30 cellular contexts compared by ENCODE assay signal in genomic region chr11:6666302-6667183, GRCh38. TPM values are rescaled to one million over a fixed set of nuclear protein-coding genes. Genes with fewer than 3 reads are reported as not detected.
DNase-seq lines count a peak whose midpoint lies in the region; TF ChIP-seq lines count a peak whose summit lies in the region.
"Had no signal": no experiment of that assay in that cellular context is flagged by ENCODE, and none has a peak within 500 bp of the region (broad histone marks: within the 10 kb centered on the region; RNA-seq: fewer than 3 reads in every experiment).

No MANE protein-coding gene starts in this region.

- DNase-seq in activated naive CD4-positive, alpha-beta T cell treated with Interleukin-2 at 50 U/mL for 16 hours, result no peak
- DNase-seq in T-helper 2 cell treated with Interferon-gamma antibody and Interleukin-4, amounts not matched to agents 5 μg/mL and 100 μg/mL, for 36 hours (ENCODE audit: low spot score), result no peak
- no peak for DNase-seq in tibial artery
- no peak for DNase-seq in cardiac septum (ENCODE audit: low spot score)
- DNase-seq in NCI-H1436 treated with DMSO at 0.1 percent for 48 hours (lab: John Stamatoyannopoulos, UW), result no peak
- DNase-seq: activated CD4-positive, alpha-beta T cell treated with anti-CD3 and anti-CD28 coated beads for 1 hour; activated effector memory CD4-positive, alpha-beta T cell treated with Interleukin-2 at 50 U/mL for 16 hours; amniotic stem cell; brain microvascular endothelial cell; DND-41; esophagus squamous epithelium; foreskin keratinocyte; HCEC 1CT; head of caudate nucleus; left ventricle myocardium superior; MM.1S; NCI-H1417 treated with DMSO at 0.1 percent for 48 hours; NCI-H345; NCI-H69; PC-9; right lobe of liver; spleen; stimulated activated CD4-positive, alpha-beta T cell treated with anti-CD3 and anti-CD28 coated beads, Interleukin-2, amount 100 ng/mL, for 24 hours; stimulated activated CD8-positive, alpha-beta memory T cell treated with anti-CD3 and anti-CD28 coated beads, Interleukin-4, amount 100 ng/mL, for 48 hours had no signal

- H3K4me3 ChIP-seq in tibial artery, result no peak overlapping the region
- H3K4me3 ChIP-seq: esophagus squamous epithelium, PC-9, prostate gland, right lobe of liver, SK-N-MC, spleen had no signal

- no peaks in the 10 kb centered on the region for H3K9me3 Mint-ChIP-seq in activated naive CD4-positive, alpha-beta T cell treated with anti-CD3 and anti-CD28 coated beads, Interleukin-2, amount 50 U/mL, for 24 hours
- H3K9me3 Mint-ChIP-seq in T-helper 2 cell treated with Interferon-gamma antibody and Interleukin-4, amounts not matched to agents 5 μg/mL and 100 μg/mL, for 36 hours, result no peaks in the 10 kb centered on the region
- no peaks in the 10 kb centered on the region for H3K9me3 Mint-ChIP-seq in dendritic cell treated with granulocyte-macrophage colony-stimulating factor and Interleukin-4, amounts not matched to agents 40 ng/mL and 50 ng/mL, for 4 days
- H3K9me3 Mint-ChIP-seq: type B pancreatic cell had no signal

- H3K4me1 Mint-ChIP-seq in activated naive CD4-positive, alpha-beta T cell treated with anti-CD3 and anti-CD28 coated beads, Interleukin-2, amount 50 U/mL, for 24 hours, result peaks cover 65% of the 10 kb centered on the region
- peaks cover 39% of the 10 kb centered on the region for H3K4me1 Mint-ChIP-seq in T-helper 2 cell treated with Interferon-gamma antibody and Interleukin-4, amounts not matched to agents 5 μg/mL and 100 μg/mL, for 36 hours (ENCODE audit: low read depth)
- H3K4me1 Mint-ChIP-seq in dendritic cell treated with granulocyte-macrophage colony-stimulating factor and Interleukin-4, amounts not matched to agents 40 ng/mL and 50 ng/mL, for 4 days (ENCODE audit: low read depth), result peaks cover 5% of the 10 kb centered on the region

- intact Hi-C loops in dendritic cell treated with granulocyte-macrophage colony-stimulating factor and Interleukin-4, amounts not matched to agents 40 ng/mL and 50 ng/mL, for 4 days (cut with micrococcal nuclease), result no loop called here
- intact Hi-C loops in tibial artery (cut with DNase I; ENCODE audit: low total_unique reads) (no loop called here), cardiac septum (cut with DNase I) (no loop called here)

- H3K9me3 ChIP-seq in tibial artery, result no peaks in the 10 kb centered on the region
- H3K9me3 ChIP-seq: esophagus squamous epithelium, prostate gland, right lobe of liver, spleen had no signal

- no peak for TF ChIP-seq CTCF in tibial artery (IDR thresholded peaks at IDR 0.05)

- no peak overlapping the region for H3K27ac ChIP-seq in tibial artery
- H3K27ac ChIP-seq: brain microvascular endothelial cell, C4-2B, esophagus squamous epithelium, foreskin keratinocyte, PC-9, prostate gland, right lobe of liver, SK-N-MC had no signal

- H3K27ac Mint-ChIP-seq in activated naive CD4-positive, alpha-beta T cell treated with anti-CD3 and anti-CD28 coated beads, Interleukin-2, amount 50 U/mL, for 24 hours, result peak overlapping the region; percentile 37
- peak overlapping the region; percentile 14 for H3K27ac Mint-ChIP-seq in T-helper 2 cell treated with Interferon-gamma antibody and Interleukin-4, amounts not matched to agents 5 μg/mL and 100 μg/mL, for 36 hours
- H3K27ac Mint-ChIP-seq in dendritic cell treated with granulocyte-macrophage colony-stimulating factor and Interleukin-4, amounts not matched to agents 40 ng/mL and 50 ng/mL, for 4 days, result peak overlapping the region; percentile 61
- H3K27ac Mint-ChIP-seq: type B pancreatic cell had no signal

- no peaks in the 10 kb centered on the region for H3K27me3 ChIP-seq in tibial artery
- H3K27me3 ChIP-seq: brain microvascular endothelial cell, esophagus squamous epithelium, right lobe of liver, spleen had no signal

- no peaks in the 10 kb centered on the region for H3K36me3 ChIP-seq in tibial artery
- H3K36me3 ChIP-seq: brain microvascular endothelial cell, esophagus squamous epithelium, prostate gland, right lobe of liver, spleen had no signal

- H3K4me1 ChIP-seq in tibial artery, result peaks cover 0 to 8% (median 0%) of the 10 kb centered on the region in 4 donors
- H3K4me1 ChIP-seq: esophagus squamous epithelium, foreskin keratinocyte, prostate gland, right lobe of liver had no signal

- no peaks in the 10 kb centered on the region for H3K27me3 Mint-ChIP-seq in activated naive CD4-positive, alpha-beta T cell treated with anti-CD3 and anti-CD28 coated beads, Interleukin-2, amount 50 U/mL, for 24 hours
- H3K27me3 Mint-ChIP-seq in T-helper 2 cell treated with Interferon-gamma antibody and Interleukin-4, amounts not matched to agents 5 μg/mL and 100 μg/mL, for 36 hours (ENCODE audit: low read depth), result peaks cover 7% of the 10 kb centered on the region
- H3K27me3 Mint-ChIP-seq in dendritic cell treated with granulocyte-macrophage colony-stimulating factor and Interleukin-4, amounts not matched to agents 40 ng/mL and 50 ng/mL, for 4 days, result peaks cover 6% of the 10 kb centered on the region

- no peaks in the 10 kb centered on the region for H3K36me3 Mint-ChIP-seq in activated naive CD4-positive, alpha-beta T cell treated with anti-CD3 and anti-CD28 coated beads, Interleukin-2, amount 50 U/mL, for 24 hours
- H3K36me3 Mint-ChIP-seq in T-helper 2 cell treated with Interferon-gamma antibody and Interleukin-4, amounts not matched to agents 5 μg/mL and 100 μg/mL, for 36 hours (ENCODE audit: low read depth), result peaks cover 7% of the 10 kb centered on the region
- no peaks in the 10 kb centered on the region for H3K36me3 Mint-ChIP-seq in dendritic cell treated with granulocyte-macrophage colony-stimulating factor and Interleukin-4, amounts not matched to agents 40 ng/mL and 50 ng/mL, for 4 days (ENCODE audit: low read depth)

- H3K4me3 Mint-ChIP-seq in activated naive CD4-positive, alpha-beta T cell treated with anti-CD3 and anti-CD28 coated beads, Interleukin-2, amount 50 U/mL, for 24 hours, result no peak overlapping the region
- H3K4me3 Mint-ChIP-seq in T-helper 2 cell treated with Interferon-gamma antibody and Interleukin-4, amounts not matched to agents 5 μg/mL and 100 μg/mL, for 36 hours, result no peak overlapping the region
- H3K4me3 Mint-ChIP-seq in dendritic cell treated with granulocyte-macrophage colony-stimulating factor and Interleukin-4, amounts not matched to agents 40 ng/mL and 50 ng/mL, for 4 days, result no peak overlapping the region
- H3K4me3 Mint-ChIP-seq: type B pancreatic cell had no signal

RNA-seq across cellular contexts. Expression of gene DCHS1, which starts 10.9 kb away (rescaled TPM):
- 9.2 TPM for total RNA-seq in cardiac septum

RNA-seq across cellular contexts. Expression of gene MRPL17, which starts 16.6 kb away (rescaled TPM):
- 39.5 TPM for total RNA-seq in cardiac septum

RNA-seq across cellular contexts. Expression of gene TPP1, which starts 47.3 kb away (rescaled TPM):
- total RNA-seq in cardiac septum, result 72.0 TPM

RNA-seq across cellular contexts. Expression of gene TAF10, which starts 54.5 kb away (rescaled TPM):
- total RNA-seq in cardiac septum, result 126 TPM
